In the genomic region with DNA sequence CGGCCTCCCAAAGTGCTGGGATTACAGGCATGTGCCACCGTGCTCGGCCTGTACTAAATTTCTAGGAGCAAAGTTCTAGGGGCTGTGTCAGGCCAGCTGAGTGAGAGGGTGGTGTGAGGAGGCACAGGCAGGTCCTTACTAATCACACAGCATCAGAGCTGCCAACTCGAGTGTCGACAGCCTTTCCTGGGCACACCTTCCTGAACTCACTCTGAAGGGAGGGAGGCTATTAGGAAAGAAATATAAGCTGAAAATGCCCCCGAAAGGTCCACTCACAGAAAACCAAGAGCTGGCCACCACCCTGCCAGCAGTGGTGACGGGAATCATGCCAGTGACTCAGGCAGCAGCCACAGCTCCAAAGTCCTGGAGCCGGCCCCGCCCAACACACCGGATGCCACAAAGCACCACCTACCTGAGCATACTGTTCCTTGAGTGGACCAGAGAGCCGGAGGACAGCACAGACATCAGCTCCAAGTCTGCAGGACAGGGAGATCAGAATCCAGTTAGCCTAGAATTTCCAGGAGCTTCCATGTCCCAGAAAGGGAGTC, we compare ENCODE assay signal across 2 cellular contexts.
TF ChIP-seq lines count a peak whose summit lies in the region.

No MANE protein-coding gene starts in this region.

TF ChIP-seq in HEK293, 187 proteins besides CTCF, POLR2A, EP300 and RAD21:
- no peak for TF ChIP-seq KLF7 (tag by site-specific recombination; IDR thresholded peaks at IDR 0.05; ENCODE audit: borderline replicate concordance)
- TF ChIP-seq, protein P1, sequence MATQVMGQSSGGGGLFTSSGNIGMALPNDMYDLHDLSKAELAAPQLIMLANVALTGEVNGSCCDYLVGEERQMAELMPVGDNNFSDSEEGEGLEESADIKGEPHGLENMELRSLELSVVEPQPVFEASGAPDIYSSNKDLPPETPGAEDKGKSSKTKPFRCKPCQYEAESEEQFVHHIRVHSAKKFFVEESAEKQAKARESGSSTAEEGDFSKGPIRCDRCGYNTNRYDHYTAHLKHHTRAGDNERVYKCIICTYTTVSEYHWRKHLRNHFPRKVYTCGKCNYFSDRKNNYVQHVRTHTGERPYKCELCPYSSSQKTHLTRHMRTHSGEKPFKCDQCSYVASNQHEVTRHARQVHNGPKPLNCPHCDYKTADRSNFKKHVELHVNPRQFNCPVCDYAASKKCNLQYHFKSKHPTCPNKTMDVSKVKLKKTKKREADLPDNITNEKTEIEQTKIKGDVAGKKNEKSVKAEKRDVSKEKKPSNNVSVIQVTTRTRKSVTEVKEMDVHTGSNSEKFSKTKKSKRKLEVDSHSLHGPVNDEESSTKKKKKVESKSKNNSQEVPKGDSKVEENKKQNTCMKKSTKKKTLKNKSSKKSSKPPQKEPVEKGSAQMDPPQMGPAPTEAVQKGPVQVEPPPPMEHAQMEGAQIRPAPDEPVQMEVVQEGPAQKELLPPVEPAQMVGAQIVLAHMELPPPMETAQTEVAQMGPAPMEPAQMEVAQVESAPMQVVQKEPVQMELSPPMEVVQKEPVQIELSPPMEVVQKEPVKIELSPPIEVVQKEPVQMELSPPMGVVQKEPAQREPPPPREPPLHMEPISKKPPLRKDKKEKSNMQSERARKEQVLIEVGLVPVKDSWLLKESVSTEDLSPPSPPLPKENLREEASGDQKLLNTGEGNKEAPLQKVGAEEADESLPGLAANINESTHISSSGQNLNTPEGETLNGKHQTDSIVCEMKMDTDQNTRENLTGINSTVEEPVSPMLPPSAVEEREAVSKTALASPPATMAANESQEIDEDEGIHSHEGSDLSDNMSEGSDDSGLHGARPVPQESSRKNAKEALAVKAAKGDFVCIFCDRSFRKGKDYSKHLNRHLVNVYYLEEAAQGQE (tag by site-specific recombination; IDR thresholded peaks at IDR 0.05), result no peak
- TF ChIP-seq, protein P2, sequence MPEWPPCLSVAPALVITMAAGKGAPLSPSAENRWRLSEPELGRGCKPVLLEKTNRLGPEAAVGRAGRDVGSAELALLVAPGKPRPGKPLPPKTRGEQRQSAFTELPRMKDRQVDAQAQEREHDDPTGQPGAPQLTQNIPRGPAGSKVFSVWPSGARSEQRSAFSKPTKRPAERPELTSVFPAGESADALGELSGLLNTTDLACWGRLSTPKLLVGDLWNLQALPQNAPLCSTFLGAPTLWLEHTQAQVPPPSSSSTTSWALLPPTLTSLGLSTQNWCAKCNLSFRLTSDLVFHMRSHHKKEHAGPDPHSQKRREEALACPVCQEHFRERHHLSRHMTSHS (tag by site-specific recombination; IDR thresholded peaks at IDR 0.05), result no peak
- 0 out of 2 replicates have a peak, but pooled peaks have one; percentile 14 for TF ChIP-seq KLF1 (tag by site-specific recombination; IDR thresholded peaks at IDR 0.05)
- TF ChIP-seq, protein P3, sequence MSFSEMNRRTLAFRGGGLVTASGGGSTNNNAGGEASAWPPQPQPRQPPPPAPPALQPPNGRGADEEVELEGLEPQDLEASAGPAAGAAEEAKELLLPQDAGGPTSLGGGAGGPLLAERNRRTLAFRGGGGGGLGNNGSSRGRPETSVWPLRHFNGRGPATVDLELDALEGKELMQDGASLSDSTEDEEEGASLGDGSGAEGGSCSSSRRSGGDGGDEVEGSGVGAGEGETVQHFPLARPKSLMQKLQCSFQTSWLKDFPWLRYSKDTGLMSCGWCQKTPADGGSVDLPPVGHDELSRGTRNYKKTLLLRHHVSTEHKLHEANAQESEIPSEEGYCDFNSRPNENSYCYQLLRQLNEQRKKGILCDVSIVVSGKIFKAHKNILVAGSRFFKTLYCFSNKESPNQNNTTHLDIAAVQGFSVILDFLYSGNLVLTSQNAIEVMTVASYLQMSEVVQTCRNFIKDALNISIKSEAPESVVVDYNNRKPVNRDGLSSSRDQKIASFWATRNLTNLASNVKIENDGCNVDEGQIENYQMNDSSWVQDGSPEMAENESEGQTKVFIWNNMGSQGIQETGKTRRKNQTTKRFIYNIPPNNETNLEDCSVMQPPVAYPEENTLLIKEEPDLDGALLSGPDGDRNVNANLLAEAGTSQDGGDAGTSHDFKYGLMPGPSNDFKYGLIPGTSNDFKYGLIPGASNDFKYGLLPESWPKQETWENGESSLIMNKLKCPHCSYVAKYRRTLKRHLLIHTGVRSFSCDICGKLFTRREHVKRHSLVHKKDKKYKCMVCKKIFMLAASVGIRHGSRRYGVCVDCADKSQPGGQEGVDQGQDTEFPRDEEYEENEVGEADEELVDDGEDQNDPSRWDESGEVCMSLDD (tag by site-specific recombination; IDR thresholded peaks at IDR 0.05), result no peak
- TF ChIP-seq ZNF335 (tag by site-specific recombination; conservative IDR thresholded peaks at IDR 0.05), result peak; percentile 60

TF ChIP-seq in HepG2, 621 proteins besides CTCF, POLR2A, EP300 and RAD21 (continues in another document):
- TF ChIP-seq, protein P4, sequence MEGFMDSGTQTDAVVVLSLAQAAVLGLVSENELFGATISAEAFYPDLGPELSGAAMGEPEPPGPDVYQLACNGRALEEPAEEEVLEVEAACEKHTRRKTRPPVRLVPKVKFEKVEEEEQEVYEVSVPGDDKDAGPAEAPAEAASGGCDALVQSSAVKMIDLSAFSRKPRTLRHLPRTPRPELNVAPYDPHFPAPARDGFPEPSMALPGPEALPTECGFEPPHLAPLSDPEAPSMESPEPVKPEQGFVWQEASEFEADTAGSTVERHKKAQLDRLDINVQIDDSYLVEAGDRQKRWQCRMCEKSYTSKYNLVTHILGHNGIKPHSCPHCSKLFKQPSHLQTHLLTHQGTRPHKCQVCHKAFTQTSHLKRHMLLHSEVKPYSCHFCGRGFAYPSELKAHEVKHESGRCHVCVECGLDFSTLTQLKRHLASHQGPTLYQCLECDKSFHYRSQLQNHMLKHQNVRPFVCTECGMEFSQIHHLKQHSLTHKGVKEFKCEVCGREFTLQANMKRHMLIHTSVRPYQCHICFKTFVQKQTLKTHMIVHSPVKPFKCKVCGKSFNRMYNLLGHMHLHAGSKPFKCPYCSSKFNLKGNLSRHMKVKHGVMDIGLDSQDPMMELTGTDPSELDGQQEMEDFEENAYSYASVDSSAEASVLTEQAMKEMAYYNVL (CRISPR knock-in tag; IDR thresholded peaks at IDR 0.05; ENCODE audit: borderline replicate concordance), result peak; percentile 63; the same call in 1 of the 2 replicates
- TF ChIP-seq KAT8 (CRISPR knock-in tag; IDR thresholded peaks at IDR 0.05) (peak; percentile 58), PRPF4 (IDR thresholded peaks at IDR 0.05; ENCODE audit: low read depth, low read length, poor library complexity, severe bottlenecking) (no peak), NFYB (CRISPR knock-in tag; IDR thresholded peaks at IDR 0.05) (no peak), ZNF678 (CRISPR knock-in tag; IDR thresholded peaks at IDR 0.05) (no peak), PHF21A (CRISPR knock-in tag; IDR thresholded peaks at IDR 0.05) (peak; percentile 63), ELF4 (CRISPR knock-in tag; IDR thresholded peaks at IDR 0.05; ENCODE audit: borderline replicate concordance) (no peak), YEATS2 (CRISPR knock-in tag; IDR thresholded peaks at IDR 0.05; ENCODE audit: borderline replicate concordance) (no peak), ZNF816 (CRISPR knock-in tag; IDR thresholded peaks at IDR 0.05; ENCODE audit: borderline replicate concordance) (peak; percentile 42; the same call in 1 of the 2 replicates), TSC22D2 (CRISPR knock-in tag; IDR thresholded peaks at IDR 0.05; ENCODE audit: borderline replicate concordance) (no peak), HMG20B (CRISPR knock-in tag; conservative IDR thresholded peaks at IDR 0.05) (no peak), KLF12 (CRISPR knock-in tag; IDR thresholded peaks at IDR 0.05; ENCODE audit: borderline replicate concordance) (no peak)
- TF ChIP-seq, protein P5, sequence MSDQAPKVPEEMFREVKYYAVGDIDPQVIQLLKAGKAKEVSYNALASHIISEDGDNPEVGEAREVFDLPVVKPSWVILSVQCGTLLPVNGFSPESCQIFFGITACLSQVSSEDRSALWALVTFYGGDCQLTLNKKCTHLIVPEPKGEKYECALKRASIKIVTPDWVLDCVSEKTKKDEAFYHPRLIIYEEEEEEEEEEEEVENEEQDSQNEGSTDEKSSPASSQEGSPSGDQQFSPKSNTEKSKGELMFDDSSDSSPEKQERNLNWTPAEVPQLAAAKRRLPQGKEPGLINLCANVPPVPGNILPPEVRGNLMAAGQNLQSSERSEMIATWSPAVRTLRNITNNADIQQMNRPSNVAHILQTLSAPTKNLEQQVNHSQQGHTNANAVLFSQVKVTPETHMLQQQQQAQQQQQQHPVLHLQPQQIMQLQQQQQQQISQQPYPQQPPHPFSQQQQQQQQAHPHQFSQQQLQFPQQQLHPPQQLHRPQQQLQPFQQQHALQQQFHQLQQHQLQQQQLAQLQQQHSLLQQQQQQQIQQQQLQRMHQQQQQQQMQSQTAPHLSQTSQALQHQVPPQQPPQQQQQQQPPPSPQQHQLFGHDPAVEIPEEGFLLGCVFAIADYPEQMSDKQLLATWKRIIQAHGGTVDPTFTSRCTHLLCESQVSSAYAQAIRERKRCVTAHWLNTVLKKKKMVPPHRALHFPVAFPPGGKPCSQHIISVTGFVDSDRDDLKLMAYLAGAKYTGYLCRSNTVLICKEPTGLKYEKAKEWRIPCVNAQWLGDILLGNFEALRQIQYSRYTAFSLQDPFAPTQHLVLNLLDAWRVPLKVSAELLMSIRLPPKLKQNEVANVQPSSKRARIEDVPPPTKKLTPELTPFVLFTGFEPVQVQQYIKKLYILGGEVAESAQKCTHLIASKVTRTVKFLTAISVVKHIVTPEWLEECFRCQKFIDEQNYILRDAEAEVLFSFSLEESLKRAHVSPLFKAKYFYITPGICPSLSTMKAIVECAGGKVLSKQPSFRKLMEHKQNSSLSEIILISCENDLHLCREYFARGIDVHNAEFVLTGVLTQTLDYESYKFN (CRISPR knock-in tag; conservative IDR thresholded peaks at IDR 0.05), result peak; percentile 82
- TF ChIP-seq, protein P6, sequence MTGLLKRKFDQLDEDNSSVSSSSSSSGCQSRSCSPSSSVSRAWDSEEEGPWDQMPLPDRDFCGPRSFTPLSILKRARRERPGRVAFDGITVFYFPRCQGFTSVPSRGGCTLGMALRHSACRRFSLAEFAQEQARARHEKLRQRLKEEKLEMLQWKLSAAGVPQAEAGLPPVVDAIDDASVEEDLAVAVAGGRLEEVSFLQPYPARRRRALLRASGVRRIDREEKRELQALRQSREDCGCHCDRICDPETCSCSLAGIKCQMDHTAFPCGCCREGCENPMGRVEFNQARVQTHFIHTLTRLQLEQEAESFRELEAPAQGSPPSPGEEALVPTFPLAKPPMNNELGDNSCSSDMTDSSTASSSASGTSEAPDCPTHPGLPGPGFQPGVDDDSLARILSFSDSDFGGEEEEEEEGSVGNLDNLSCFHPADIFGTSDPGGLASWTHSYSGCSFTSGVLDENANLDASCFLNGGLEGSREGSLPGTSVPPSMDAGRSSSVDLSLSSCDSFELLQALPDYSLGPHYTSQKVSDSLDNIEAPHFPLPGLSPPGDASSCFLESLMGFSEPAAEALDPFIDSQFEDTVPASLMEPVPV (CRISPR knock-in tag; IDR thresholded peaks at IDR 0.05), result no peak
- TF ChIP-seq, protein P7, sequence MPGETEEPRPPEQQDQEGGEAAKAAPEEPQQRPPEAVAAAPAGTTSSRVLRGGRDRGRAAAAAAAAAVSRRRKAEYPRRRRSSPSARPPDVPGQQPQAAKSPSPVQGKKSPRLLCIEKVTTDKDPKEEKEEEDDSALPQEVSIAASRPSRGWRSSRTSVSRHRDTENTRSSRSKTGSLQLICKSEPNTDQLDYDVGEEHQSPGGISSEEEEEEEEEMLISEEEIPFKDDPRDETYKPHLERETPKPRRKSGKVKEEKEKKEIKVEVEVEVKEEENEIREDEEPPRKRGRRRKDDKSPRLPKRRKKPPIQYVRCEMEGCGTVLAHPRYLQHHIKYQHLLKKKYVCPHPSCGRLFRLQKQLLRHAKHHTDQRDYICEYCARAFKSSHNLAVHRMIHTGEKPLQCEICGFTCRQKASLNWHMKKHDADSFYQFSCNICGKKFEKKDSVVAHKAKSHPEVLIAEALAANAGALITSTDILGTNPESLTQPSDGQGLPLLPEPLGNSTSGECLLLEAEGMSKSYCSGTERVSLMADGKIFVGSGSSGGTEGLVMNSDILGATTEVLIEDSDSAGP (CRISPR knock-in tag; IDR thresholded peaks at IDR 0.05; ENCODE audit: borderline replicate concordance), result peak; percentile 46; the same call in 1 of the 2 replicates
- TF ChIP-seq, protein P8, sequence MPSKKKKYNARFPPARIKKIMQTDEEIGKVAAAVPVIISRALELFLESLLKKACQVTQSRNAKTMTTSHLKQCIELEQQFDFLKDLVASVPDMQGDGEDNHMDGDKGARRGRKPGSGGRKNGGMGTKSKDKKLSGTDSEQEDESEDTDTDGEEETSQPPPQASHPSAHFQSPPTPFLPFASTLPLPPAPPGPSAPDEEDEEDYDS (CRISPR knock-in tag; IDR thresholded peaks at IDR 0.05), result peak; percentile 78
- TF ChIP-seq, protein P9, sequence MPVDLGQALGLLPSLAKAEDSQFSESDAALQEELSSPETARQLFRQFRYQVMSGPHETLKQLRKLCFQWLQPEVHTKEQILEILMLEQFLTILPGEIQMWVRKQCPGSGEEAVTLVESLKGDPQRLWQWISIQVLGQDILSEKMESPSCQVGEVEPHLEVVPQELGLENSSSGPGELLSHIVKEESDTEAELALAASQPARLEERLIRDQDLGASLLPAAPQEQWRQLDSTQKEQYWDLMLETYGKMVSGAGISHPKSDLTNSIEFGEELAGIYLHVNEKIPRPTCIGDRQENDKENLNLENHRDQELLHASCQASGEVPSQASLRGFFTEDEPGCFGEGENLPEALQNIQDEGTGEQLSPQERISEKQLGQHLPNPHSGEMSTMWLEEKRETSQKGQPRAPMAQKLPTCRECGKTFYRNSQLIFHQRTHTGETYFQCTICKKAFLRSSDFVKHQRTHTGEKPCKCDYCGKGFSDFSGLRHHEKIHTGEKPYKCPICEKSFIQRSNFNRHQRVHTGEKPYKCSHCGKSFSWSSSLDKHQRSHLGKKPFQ (CRISPR knock-in tag; IDR thresholded peaks at IDR 0.05; ENCODE audit: insufficient replicate concordance), result peak; percentile 52
- TF ChIP-seq, protein P10, sequence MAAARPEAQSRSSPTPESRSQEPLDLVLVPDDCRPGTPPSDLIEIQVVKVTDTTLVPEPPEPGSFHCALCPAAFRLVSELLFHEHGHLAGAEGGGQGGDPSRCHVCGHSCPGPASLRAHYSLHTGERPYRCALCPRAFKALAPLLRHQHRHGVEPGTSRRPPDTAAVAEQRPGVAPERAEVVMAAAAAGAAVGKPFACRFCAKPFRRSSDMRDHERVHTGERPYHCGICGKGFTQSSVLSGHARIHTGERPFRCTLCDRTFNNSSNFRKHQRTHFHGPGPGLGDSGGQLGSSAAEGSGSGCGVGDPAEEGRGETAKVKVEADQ (CRISPR knock-in tag; IDR thresholded peaks at IDR 0.05; ENCODE audit: borderline replicate concordance), result peak; percentile 73; the same call in 1 of the 2 replicates
